Comparison of ENCODE assay signal across 8 cellular contexts in the genomic region with DNA sequence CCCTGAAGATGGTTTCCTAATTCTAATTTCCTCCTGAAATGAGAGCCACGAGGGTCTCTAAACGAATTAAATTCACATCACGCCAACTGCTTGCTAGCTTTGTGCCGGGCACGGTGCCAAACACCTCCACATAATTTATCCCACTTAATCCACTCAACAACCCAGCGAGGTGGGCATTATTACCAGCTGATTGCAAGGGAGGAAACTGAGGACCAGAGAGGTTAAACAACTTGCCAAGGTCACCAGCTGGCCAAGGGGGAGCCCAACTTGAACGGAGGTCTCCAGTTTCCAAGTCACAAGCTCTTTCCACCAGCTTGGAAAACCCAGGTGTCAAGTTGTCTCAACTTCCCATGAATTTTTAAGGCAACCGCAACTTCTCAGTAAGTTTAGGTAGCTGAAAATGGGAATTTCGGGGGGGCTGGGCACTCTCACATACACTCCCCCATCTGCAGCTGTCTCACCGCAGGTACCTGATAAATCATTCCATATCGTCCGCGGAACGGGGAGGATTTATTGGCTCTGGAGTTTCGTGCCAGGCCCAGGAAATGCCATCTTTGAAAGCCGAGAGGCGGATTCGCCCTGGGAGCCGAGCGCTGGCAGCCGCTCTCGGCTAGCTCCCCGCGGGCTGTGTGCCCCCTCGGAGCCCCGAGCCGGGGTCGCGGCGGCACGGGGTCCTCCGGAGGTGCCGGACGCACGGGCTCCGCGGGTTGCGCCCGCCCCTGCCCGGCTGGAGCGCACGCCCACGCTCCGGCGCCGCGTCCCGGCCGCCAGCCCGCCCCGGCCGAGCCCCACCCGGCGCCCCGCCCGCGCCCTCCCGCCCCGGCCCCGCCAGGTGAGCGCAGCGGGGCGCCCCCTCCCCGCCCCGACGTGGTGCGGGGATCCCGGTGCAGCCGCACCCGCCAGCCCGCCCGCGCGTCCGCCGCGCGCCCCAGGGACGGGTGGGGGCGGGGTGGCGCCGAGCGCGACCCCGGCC. TPM values are rescaled to one million over a fixed set of nuclear protein-coding genes. Genes with fewer than 3 reads are reported as not detected.
A peak's percentile ranks its signal among the peaks of the same experiment; 100 is the strongest.
DNase-seq lines count a peak whose midpoint lies in the region; ATAC-seq, FAIRE-seq and TF ChIP-seq lines count a peak whose summit lies in the region.

No MANE protein-coding gene starts in this region.

- H3K4me1 Mint-ChIP-seq in astrocyte (ENCODE audit: low read depth, unreplicated experiment) = no peaks in the 10 kb centered on the region
- H3K4me1 Mint-ChIP-seq in naive thymus-derived CD4-positive, alpha-beta T cell = peaks cover 7 to 13% (median 8%) of the 10 kb centered on the region in 7 donors

- H4K20me1 ChIP-seq in astrocyte (ENCODE audit: insufficient read depth, low read length) = peaks cover 12% of the 10 kb centered on the region

- peak overlapping the region; percentile 51 for H2AFZ ChIP-seq in astrocyte (ENCODE audit: low read depth, low read length)

- peaks cover 80% of the 10 kb centered on the region for H3K27me3 Mint-ChIP-seq in astrocyte (ENCODE audit: low read depth, unreplicated experiment)
- H3K27me3 Mint-ChIP-seq in naive thymus-derived CD4-positive, alpha-beta T cell = peaks cover 57 to 82% (median 67%) of the 10 kb centered on the region in 5 donors

- H3K9ac ChIP-seq in astrocyte (ENCODE audit: low read length) = no peak overlapping the region

- H3K79me2 ChIP-seq in astrocyte (ENCODE audit: insufficient read depth, low read length) = no peaks in the 10 kb centered on the region

- intact Hi-C loops in heart left ventricle (cut with DNase I) = no loop called here
- intact Hi-C loops in Right ventricle myocardium inferior (cut with DNase I) = no loop called here
- intact Hi-C loops in vagina (cut with DNase I) = no loop called here
- intact Hi-C loops in naive thymus-derived CD4-positive, alpha-beta T cell (cut with micrococcal nuclease) = no loop called here

- ATAC-seq in heart left ventricle = no peak
- ATAC-seq in Right ventricle myocardium inferior = no peak
- ATAC-seq in naive thymus-derived CD4-positive, alpha-beta T cell = no peak
- no peak for ATAC-seq in HG02798 (IDR thresholded peaks at IDR 0.05; ENCODE audit: poor library complexity, unreplicated experiment)
- no peak for ATAC-seq in HG03378 (IDR thresholded peaks at IDR 0.05; ENCODE audit: unreplicated experiment)

- no peaks in the 10 kb centered on the region for H3K9me3 Mint-ChIP-seq in astrocyte (ENCODE audit: unreplicated experiment)
- H3K9me3 Mint-ChIP-seq in naive thymus-derived CD4-positive, alpha-beta T cell = peaks cover 0 to 7% (median 0%) of the 10 kb centered on the region in 11 donors

- POLR2A ChIA-PET in naive thymus-derived CD4-positive, alpha-beta T cell (lab: Charles Lee) = no interaction called here

- H3K27me3 ChIP-seq in heart left ventricle (peaks cover 0 to 58% (median 5%) of the 10 kb centered on the region in 9 donors), astrocyte (ENCODE audit: insufficient read depth, low read length) (peaks cover 71% of the 10 kb centered on the region), vagina (no peaks in the 10 kb centered on the region)
- peaks cover 0 to 4% of the 10 kb centered on the region in 2 donors for H3K27me3 ChIP-seq in naive thymus-derived CD4-positive, alpha-beta T cell (ENCODE audit: control insufficient read depth in 2 of 2, insufficient read depth in 2 of 2, low read length in 2 of 2)

- TF ChIP-seq POLR2A in heart left ventricle (IDR thresholded peaks at IDR 0.05) (no peak), vagina (IDR thresholded peaks at IDR 0.05) (no peak)

- no peak overlapping the region for H3K27ac Mint-ChIP-seq in astrocyte (ENCODE audit: unreplicated experiment)
- no peak overlapping the region for H3K27ac Mint-ChIP-seq in naive thymus-derived CD4-positive, alpha-beta T cell

- no peaks in the 10 kb centered on the region for H3K36me3 Mint-ChIP-seq in astrocyte (ENCODE audit: low read depth, unreplicated experiment)
- H3K36me3 Mint-ChIP-seq in naive thymus-derived CD4-positive, alpha-beta T cell = peaks cover 0 to 5% (median 4%) of the 10 kb centered on the region in 5 donors

- H3K27ac ChIP-seq in heart left ventricle = no peak overlapping the region
- no peak overlapping the region for H3K27ac ChIP-seq in astrocyte (ENCODE audit: low read depth, low read length)
- H3K27ac ChIP-seq in vagina = no peak overlapping the region
- H3K27ac ChIP-seq in naive thymus-derived CD4-positive, alpha-beta T cell (ENCODE audit: low read depth, low read length) = no peak overlapping the region

- CTCF ChIA-PET in naive thymus-derived CD4-positive, alpha-beta T cell (lab: Charles Lee) = no interaction called here

- H3K4me1 ChIP-seq in heart left ventricle (peaks cover 0 to 20% (median 6%) of the 10 kb centered on the region in 12 donors), astrocyte (ENCODE audit: insufficient read depth, low read length) (peaks cover 7% of the 10 kb centered on the region), vagina (peaks cover 10% of the 10 kb centered on the region)
- H3K4me1 ChIP-seq in naive thymus-derived CD4-positive, alpha-beta T cell (ENCODE audit: control insufficient read depth in 2 of 2, insufficient read depth in 2 of 2, low read length in 2 of 2) = no peaks in the 10 kb centered on the region

- DNase-seq in heart left ventricle (no peak), Right ventricle myocardium inferior (ENCODE audit: missing footprints) (no peak), astrocyte (ENCODE audit: low read depth) (peak; percentile 7), left kidney (ENCODE audit: low read depth, low spot score) (peak; percentile 79), vagina (ENCODE audit: extremely low spot score in 2 of 2) (no peak)
- no peak for DNase-seq in naive thymus-derived CD4-positive, alpha-beta T cell

- H3K9me3 ChIP-seq in heart left ventricle (no peaks in the 10 kb centered on the region), astrocyte (ENCODE audit: insufficient read depth, low read depth, low read length) (no peaks in the 10 kb centered on the region), vagina (no peaks in the 10 kb centered on the region)
- H3K9me3 ChIP-seq in naive thymus-derived CD4-positive, alpha-beta T cell (ENCODE audit: control insufficient read depth in 2 of 3, low read length in 3 of 3) = no peaks in the 10 kb centered on the region

- TF ChIP-seq CTCF in heart left ventricle (IDR thresholded peaks at IDR 0.05) (no peak), astrocyte (IDR thresholded peaks at IDR 0.05; ENCODE audit: insufficient read depth, low read depth, low read length) (no peak), vagina (IDR thresholded peaks at IDR 0.05) (no peak)

- 6 to 12% (median 9%) methylated on average over 36 to 85 of the region's 85 CpGs for WGBS in heart left ventricle, 4 donors

- H3K4me3 ChIP-seq in heart left ventricle (peak overlapping the region in 11 of 12 donors; percentile 30 to 67 (median 53)), astrocyte (ENCODE audit: insufficient read depth, low read depth, low read length) (peak overlapping the region; percentile 55), vagina (peak overlapping the region; percentile 36 to 49)
- no peak overlapping the region for H3K4me3 ChIP-seq in naive thymus-derived CD4-positive, alpha-beta T cell (ENCODE audit: low read length)

- peak overlapping the region; percentile 85 for H3K4me2 ChIP-seq in astrocyte (ENCODE audit: low read length)

- H3K36me3 ChIP-seq in heart left ventricle = no peaks in the 10 kb centered on the region
- H3K36me3 ChIP-seq in astrocyte (ENCODE audit: insufficient read depth, low read length) = no peaks in the 10 kb centered on the region
- H3K36me3 ChIP-seq in vagina = no peaks in the 10 kb centered on the region
- H3K36me3 ChIP-seq in naive thymus-derived CD4-positive, alpha-beta T cell (ENCODE audit: control insufficient read depth in 2 of 3, insufficient read depth in 3 of 3, low read length in 3 of 3) = no peaks in the 10 kb centered on the region

- peak overlapping the region; percentile 78 for H3K4me3 Mint-ChIP-seq in astrocyte (ENCODE audit: unreplicated experiment)
- H3K4me3 Mint-ChIP-seq in naive thymus-derived CD4-positive, alpha-beta T cell = peak overlapping the region in 2 of 10 donors; percentile 2 to 21

- no peak for FAIRE-seq in astrocyte (lab: Jason Lieb, UNC)

RNA-seq across cellular contexts. Expression of a gene that starts 0.6 kb away (rescaled TPM):
- total RNA-seq in heart left ventricle (10 to 100 TPM; 22.1 to 77.0 (median 52.3) TPM), Right ventricle myocardium inferior (46.7 TPM), astrocyte (0.79 and 1.1 TPM in 2 replicates), vagina (15.5 TPM)
- polyA plus RNA-seq in heart left ventricle = 10 to 100 TPM in 1 of 2 donors, 1 to 10 TPM in 1; 6.9 to 14.6 TPM
- total RNA-seq in naive thymus-derived CD4-positive, alpha-beta T cell = under 1 TPM in 1 of 5 experiments, not detected in 4; 0.89 TPM
- polyA plus RNA-seq in naive thymus-derived CD4-positive, alpha-beta T cell = not detected

Comparison
In these comparisons a context has a peak if more than half of its experiments do, and no peak if none do; other contexts are left out.
1. DNase-seq: peak in astrocyte (single experiment) and left kidney (single experiment); none in heart left ventricle (0 of 5), Right ventricle myocardium inferior (single experiment), vagina (0 of 2) and naive thymus-derived CD4-positive, alpha-beta T cell (0 of 9).